16 cellular contexts compared by ENCODE assay signal in the genomic region with DNA sequence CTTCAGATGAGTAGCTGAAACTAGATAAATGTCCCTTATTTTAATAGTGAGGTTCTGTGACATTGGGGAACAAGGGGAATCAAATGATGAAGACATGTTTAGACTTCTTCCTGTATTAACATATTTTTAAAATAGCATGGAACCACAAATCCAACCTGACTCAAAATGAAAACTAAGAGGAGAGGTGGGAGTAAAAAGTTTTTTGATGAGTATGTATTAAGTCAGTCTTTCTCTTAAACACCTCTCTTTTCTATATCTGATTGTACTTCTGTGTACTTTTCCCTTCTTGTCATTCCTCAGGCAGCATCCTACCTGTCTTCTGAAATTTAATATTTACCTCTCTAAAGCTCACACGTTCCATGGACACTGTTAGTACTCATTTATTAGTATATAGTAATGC.
"Had no signal": no experiment of that assay in that cellular context is flagged by ENCODE, and none has a peak within 500 bp of the region (broad histone marks: within the 10 kb centered on the region; RNA-seq: fewer than 3 reads in every experiment).

No MANE protein-coding gene starts in this region.

- DNase-seq: activated CD4-positive, alpha-beta T cell treated with anti-CD3 and anti-CD28 coated beads for 1 hour; activated naive CD4-positive, alpha-beta T cell treated with Interleukin-2 at 50 U/mL for 16 hours; central memory CD4-positive, alpha-beta T cell; cortex of kidney; effector CD4-positive, alpha-beta T cell; left colon; lower lobe of right lung; right cardiac atrium; SK-N-SH; stimulated activated CD4-positive, alpha-beta T cell treated with anti-CD3 and anti-CD28 coated beads, Interleukin-15, amount 100 ng/mL, for 24 hours; stimulated activated CD4-positive, alpha-beta T cell treated with anti-CD3 and anti-CD28 coated beads, Interleukin-4, amount 100 ng/mL, for 1 hour; stimulated activated naive CD4-positive, alpha-beta T cell treated with Interleukin-2 at 50 U/mL for 16 hours; T-cell; T1000 had no signal

- H3K4me1 Mint-ChIP-seq: brain, mesothelial cell of epicardium, T-cell had no signal

- H3K4me3 Mint-ChIP-seq: brain, mesothelial cell of epicardium, T-cell had no signal

- H3K27ac Mint-ChIP-seq: brain, mesothelial cell of epicardium, T-cell had no signal

- H3K9me3 Mint-ChIP-seq: brain, mesothelial cell of epicardium, T-cell had no signal

- H3K27me3 Mint-ChIP-seq: brain, T-cell had no signal

- ATAC-seq: left colon, lower lobe of right lung, right cardiac atrium, T-cell had no signal

- H3K36me3 Mint-ChIP-seq: brain had no signal
